23 cellular contexts compared by ENCODE assay signal in the genomic region with DNA sequence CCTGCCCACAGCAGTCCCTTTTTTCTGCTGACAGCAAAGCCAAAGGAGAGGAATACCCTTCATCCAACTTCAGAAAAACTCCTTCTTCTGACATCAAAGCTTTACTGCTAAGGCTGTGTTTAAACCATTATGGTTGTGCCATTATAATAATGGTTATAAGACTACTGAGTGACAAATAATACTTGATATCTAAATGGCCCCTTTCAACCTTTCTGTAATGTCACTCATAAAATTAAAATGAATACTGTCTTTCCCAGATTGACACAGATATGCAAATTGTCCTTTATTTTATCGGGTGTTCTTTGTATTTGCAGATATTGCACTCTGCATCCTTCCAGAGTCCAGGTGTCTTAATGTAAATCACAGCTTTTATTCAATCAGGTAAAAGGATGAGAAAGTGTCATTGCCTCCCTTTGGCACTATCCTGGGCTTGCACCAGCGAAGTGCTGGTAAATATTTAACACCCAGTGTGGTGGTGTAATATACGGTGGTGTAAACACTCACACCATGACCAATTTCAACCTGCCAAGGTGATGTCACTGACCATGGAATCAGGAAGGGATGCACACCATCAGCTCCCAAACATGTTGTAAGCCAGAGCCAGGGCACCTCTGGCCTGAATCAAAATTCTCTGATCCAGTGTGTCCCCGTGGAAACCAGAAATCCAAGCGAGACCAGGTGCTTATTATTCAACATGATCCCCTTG.
"Had no signal": no experiment of that assay in that cellular context is flagged by ENCODE, and none has a peak within 500 bp of the region (broad histone marks: within the 10 kb centered on the region; RNA-seq: fewer than 3 reads in every experiment).

No MANE protein-coding gene starts in this region.

- ATAC-seq: activated CD4-positive, alpha-beta T cell treated with anti-CD3 and anti-CD28 coated beads for 36 hours; activated T-helper 17 cell treated with anti-CD3 and anti-CD28 coated beads, Interleukin-2, amount 50 U/mL, for 72 hours; PC-3 had no signal

- H3K27me3 ChIP-seq: brain microvascular endothelial cell had no signal

- H3K27ac ChIP-seq: brain microvascular endothelial cell, cardiac muscle cell, SK-N-MC, WERI-Rb-1 had no signal

- DNase-seq: activated CD4-positive, alpha-beta memory T cell treated with anti-CD3 and anti-CD28 coated beads, Interleukin-2, amount 10 ng/mL, durations not matched to agents 7 days and 5 days; activated CD4-positive, alpha-beta T cell treated with anti-CD3 and anti-CD28 coated beads for 36 hours; activated CD4-positive, alpha-beta T cell treated with anti-CD3 and anti-CD28 coated beads, Interleukin-2, amount 50 U/mL, for 1 hour; activated gamma-delta T cell; activated naive CD4-positive, alpha-beta T cell treated with anti-CD3 and anti-CD28 coated beads for 36 hours; activated T-cell treated with anti-CD3 and anti-CD28 coated beads for 4 hours; activated T-cell treated with anti-CD3 and anti-CD28 coated beads, Interleukin-2, amount 50 U/mL, for 48 hours; brain microvascular endothelial cell; Kasumi-1; NCI-H1048; NCI-H1417; NCI-H1930; NCI-H2171 treated with DMSO at 0.1 percent for 48 hours; NCI-H226; NCI-H526; NCI-H774; PC-3; SIG-M5; T-helper 1 cell; WERI-Rb-1 had no signal

- H3K4me3 ChIP-seq: cardiac muscle cell, SK-N-MC had no signal

- H3K36me3 ChIP-seq: brain microvascular endothelial cell, cardiac muscle cell, WERI-Rb-1 had no signal
